In genomic region chr19:55086730-55087541, GRCh38 we compare ENCODE assay signal across 8 cellular contexts. TPM values are rescaled to one million over a fixed set of nuclear protein-coding genes. Genes with fewer than 3 reads are reported as not detected.
DNase-seq lines count a peak whose midpoint lies in the region; ATAC-seq and TF ChIP-seq lines count a peak whose summit lies in the region.

No MANE protein-coding gene starts in this region.

- H3K4me3 Mint-ChIP-seq in CD4-positive, alpha-beta memory T cell = peak overlapping the region; percentile 47 to 89 (median 69)

- no peak for TF ChIP-seq CTCF in lower lobe of right lung (IDR thresholded peaks at IDR 0.05)

- H3K27me3 ChIP-seq in CD4-positive, alpha-beta memory T cell (ENCODE audit: insufficient read depth, low read length) = peaks cover 12% of the 10 kb centered on the region
- H3K27me3 ChIP-seq in lower lobe of right lung (ENCODE audit: low read depth) = peaks cover 41% of the 10 kb centered on the region

- no peak overlapping the region for H3K27ac Mint-ChIP-seq in CD4-positive, alpha-beta memory T cell

- intact Hi-C loops in CD4-positive, alpha-beta memory T cell (cut with micrococcal nuclease) = no loop called here
- intact Hi-C loops in lower lobe of right lung (cut with DNase I) = no loop called here

- no peaks in the 10 kb centered on the region for H3K36me3 ChIP-seq in CD4-positive, alpha-beta memory T cell (ENCODE audit: insufficient read depth, low read length)
- peaks cover 17% of the 10 kb centered on the region for H3K36me3 ChIP-seq in lower lobe of right lung

- H3K9me3 Mint-ChIP-seq in CD4-positive, alpha-beta memory T cell = peaks cover 0 to 2% (median 0%) of the 10 kb centered on the region in 8 donors

- H3K36me3 Mint-ChIP-seq in CD4-positive, alpha-beta memory T cell = peaks cover 11% of the 10 kb centered on the region in 2 donors

- ATAC-seq in lower lobe of right lung = peak; percentile 89 to 91
- no peak for ATAC-seq in HG03045 (IDR thresholded peaks at IDR 0.05; ENCODE audit: unreplicated experiment)

- POLR2A ChIA-PET in CD4-positive, alpha-beta memory T cell (lab: Charles Lee; ENCODE audit: partially characterized antibody) = interaction anchor here (1.0 to 2.9 kb wide), 3 partner anchors 24 to 547 kb away, joined by 3 to 12 read pairs (median 5); partner anchors contain the start of genes PPP1R12C and RDH13

- peaks cover 15 to 42% (median 25%) of the 10 kb centered on the region in 4 donors for H3K4me1 Mint-ChIP-seq in CD4-positive, alpha-beta memory T cell

- DNase-seq in CD4-positive, alpha-beta memory T cell = peak in 2 of 5 donors; percentile 26 to 64
- DNase-seq in NCI-H1436 (lab: John Stamatoyannopoulos, UW) (peak; percentile 94), activated T-cell treated with anti-CD3 and anti-CD28 coated beads for 1 hour (ENCODE audit: low read depth) (peak; percentile 37), epidermal melanocyte (ENCODE audit: insufficient read length, low spot score) (peak; percentile 100), lower lobe of right lung (peak; percentile 94), HT-29 (ENCODE audit: low spot score) (no peak)
- peak; percentile 60 for DNase-seq in stimulated activated CD4-positive, alpha-beta T cell treated with anti-CD3 and anti-CD28 coated beads, Interleukin-4, amount 100 ng/mL, for 24 hours

- no peak overlapping the region for H3K27ac ChIP-seq in CD4-positive, alpha-beta memory T cell (ENCODE audit: low read depth, low read length)
- H3K27ac ChIP-seq in lower lobe of right lung = no peak overlapping the region

- CTCF ChIA-PET in CD4-positive, alpha-beta memory T cell (lab: Charles Lee; ENCODE audit: partially characterized antibody) = interaction anchor here (1.2 to 2.6 kb wide), 6 partner anchors 19 to 331 kb away, joined by 3 to 11 read pairs (median 6); partner anchors contain the start of gene RDH13

- H3K9me3 ChIP-seq in CD4-positive, alpha-beta memory T cell (ENCODE audit: control insufficient read depth in 1 of 2, low read length in 2 of 2) = no peaks in the 10 kb centered on the region
- H3K9me3 ChIP-seq in lower lobe of right lung = no peaks in the 10 kb centered on the region

- peaks cover 29% of the 10 kb centered on the region for H3K4me1 ChIP-seq in CD4-positive, alpha-beta memory T cell (ENCODE audit: insufficient read depth, low read length)
- peaks cover 30% of the 10 kb centered on the region for H3K4me1 ChIP-seq in lower lobe of right lung

- peak overlapping the region in 1 of 2 donors; percentile 11 for H3K4me3 ChIP-seq in CD4-positive, alpha-beta memory T cell (ENCODE audit: low read length in 2 of 2)
- peak overlapping the region; percentile 51 for H3K4me3 ChIP-seq in lower lobe of right lung

- H3K27me3 Mint-ChIP-seq in CD4-positive, alpha-beta memory T cell = peaks cover 27 to 45% of the 10 kb centered on the region in 2 donors

RNA-seq across cellular contexts. Expression of gene EPS8L1, which starts 11.3 kb away (rescaled TPM):
- total RNA-seq in CD4-positive, alpha-beta memory T cell = 1 to 10 TPM; 1.6 to 2.2 TPM
- polyA plus RNA-seq in CD4-positive, alpha-beta memory T cell = under 1 TPM; 0.45 to 0.49 TPM
- 28.1 TPM for total RNA-seq in lower lobe of right lung
- total RNA-seq in HT-29 (2014; rRNA removed; shearing (Covaris generic)) = 543 and 612 TPM in 2 replicates

RNA-seq across cellular contexts. Expression of gene RDH13, which starts 24.0 kb away (rescaled TPM):
- total RNA-seq in CD4-positive, alpha-beta memory T cell = 10 to 100 TPM; 23.9 to 27.4 TPM
- 10 to 100 TPM in 1 of 2 donors, 1 to 10 TPM in 1; 3.3 to 15.6 TPM for polyA plus RNA-seq in CD4-positive, alpha-beta memory T cell
- total RNA-seq in lower lobe of right lung = 26.0 TPM
- total RNA-seq in HT-29 (2014; rRNA removed; shearing (Covaris generic)) = 107 and 119 TPM in 2 replicates

RNA-seq across cellular contexts. Expression of gene PPP1R12C, which starts 30.5 kb away (rescaled TPM):
- 100 to 1,000 TPM; 165 TPM for total RNA-seq in CD4-positive, alpha-beta memory T cell
- polyA plus RNA-seq in CD4-positive, alpha-beta memory T cell = 1 to 10 TPM; 1.4 to 9.5 TPM
- 103 TPM for total RNA-seq in lower lobe of right lung
- total RNA-seq in HT-29 (2014; rRNA removed; shearing (Covaris generic)) = 227 and 261 TPM in 2 replicates

RNA-seq across cellular contexts. Expression of gene GP6, which starts 48.9 kb away (rescaled TPM):
- total RNA-seq in CD4-positive, alpha-beta memory T cell = under 1 TPM; 0.33 to 0.52 TPM
- not detected for polyA plus RNA-seq in CD4-positive, alpha-beta memory T cell
- total RNA-seq in lower lobe of right lung = 0.95 TPM
- total RNA-seq in HT-29 (2014; rRNA removed; shearing (Covaris generic)) = 0.05 TPM in 1 of 2 replicates, not detected in the other

Comparison
In these comparisons a context has a peak if more than half of its experiments do, and no peak if none do; other contexts are left out.
1. RNA of gene EPS8L1, which starts 11.3 kb away (total RNA-seq): 543 to 612 TPM in HT-29; 28.1 TPM in lower lobe of right lung (single experiment) and 1.6 to 2.2 TPM in CD4-positive, alpha-beta memory T cell; every median in the first group is over 10 times any median in the second.